8 cellular contexts compared by ENCODE assay signal in the genomic region with DNA sequence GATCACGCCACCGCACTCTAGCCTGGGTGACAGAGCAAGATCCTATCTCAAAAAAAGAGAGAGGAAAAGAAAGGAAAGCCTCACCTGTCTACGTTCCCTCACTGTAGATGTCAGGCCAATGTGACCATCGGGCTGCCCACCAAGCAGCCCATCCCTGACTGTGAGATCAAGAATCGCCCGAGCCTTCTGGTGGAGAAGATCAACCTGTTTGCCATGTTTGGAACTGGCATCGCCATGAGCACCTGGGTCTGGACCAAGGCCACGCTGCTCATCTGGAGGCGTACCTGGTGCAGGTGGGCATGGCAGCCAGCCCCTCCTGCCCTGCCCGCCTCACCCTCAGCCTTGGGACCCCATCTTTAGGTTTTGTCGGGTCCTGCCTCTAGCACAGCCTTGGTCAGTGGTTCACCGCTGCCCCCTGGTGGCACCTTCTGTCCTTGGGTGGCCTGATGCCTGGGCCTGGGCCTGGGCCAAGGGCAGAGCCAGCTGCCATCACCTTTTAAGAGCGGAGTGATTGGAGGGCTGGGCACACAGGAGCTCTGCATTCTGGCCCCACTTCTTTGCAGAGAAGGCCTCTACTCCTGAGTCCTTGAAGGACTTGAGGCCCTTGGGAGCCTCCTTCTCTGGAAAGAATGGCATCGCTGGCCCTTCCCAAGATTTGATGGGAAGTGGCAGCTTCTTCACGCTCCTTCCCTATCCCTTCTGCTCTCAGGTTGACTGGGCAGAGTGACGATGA. TPM values are rescaled to one million over a fixed set of nuclear protein-coding genes. Genes with fewer than 3 reads are reported as not detected.
A peak's percentile ranks its signal among the peaks of the same experiment; 100 is the strongest.
DNase-seq lines count a peak whose midpoint lies in the region; ATAC-seq, FAIRE-seq and TF ChIP-seq lines count a peak whose summit lies in the region.

No MANE protein-coding gene starts in this region.

- no peaks in the 10 kb centered on the region for H3K23me2 ChIP-seq in H1 (ENCODE audit: low read depth, low read length)

- H3K9ac ChIP-seq in H1 (replicated peaks in 1 of 4; ENCODE audit: extremely low read depth in 1 of 4, low read depth in 3 of 4, low read length in 3 of 4), result no peak overlapping the region

- H3K79me1 ChIP-seq in H1 (ENCODE audit: low read depth, low read length), result 0 out of 2 replicates have a peak, but pooled peaks cover 2% of the 10 kb centered on the region

- H3K4me1 ChIP-seq in H1 (replicated peaks in 1 of 4; ENCODE audit: control insufficient read depth in 3 of 4, insufficient read depth in 4 of 4, low read length in 3 of 4) (no peaks in the 10 kb centered on the region), mucosa of descending colon (ENCODE audit: low read depth) (no peaks in the 10 kb centered on the region)

- no peak overlapping the region for H4K5ac ChIP-seq in H1 (ENCODE audit: insufficient read length, low read depth, low read length)

- intact Hi-C loops in mucosa of descending colon (cut with DNase I, micrococcal nuclease), result loop anchor here (1.0 to 10.0 kb wide), 2 partner anchors 46 to 64 kb away; no protein-coding TSS in a partner anchor

- no peak overlapping the region for H3K18ac ChIP-seq in H1 (ENCODE audit: extremely low read depth, low read length)

- no peak overlapping the region for H4K8ac ChIP-seq in H1 (ENCODE audit: extremely low read depth, insufficient read depth, low read length)

- no peak for TF ChIP-seq POLR2A in H1 (IDR thresholded peaks at IDR 0.05; ENCODE audit: control extremely low read depth in 1 of 2, low read depth in 2 of 2, low read length in 2 of 2)

- H3K27me3 ChIP-seq in H1 (replicated peaks in 1 of 4; ENCODE audit: control insufficient read depth in 3 of 4, extremely low read depth in 1 of 4, insufficient read depth in 3 of 4, low read length in 3 of 4), result no peaks in the 10 kb centered on the region

- 79% methylated on average over 13 of the region's 16 CpGs; no CpG with 5 or more reads in 1 of the 2 experiments for WGBS in H1 (ENCODE audit: extremely low coverage in 1 of 2, insufficient coverage in 1 of 2, insufficient read length in 1 of 2, insufficient replicate concordance in 2 of 2, low coverage in 1 of 2, low lambda C conversion rate in 2 of 2, missing lambda C conversion rate in 1 of 2), 2 experiments

- H3K27ac ChIP-seq in H1 (ENCODE audit: low read depth, low read length), result no peak overlapping the region

- CTCF ChIA-PET in H1 (lab: Charles Lee; ENCODE audit: partially characterized antibody), result interaction anchor here (0.6 to 10.6 kb wide), 40 partner anchors 8 to 393 kb away, joined by 3 to 258 read pairs (median 4); a partner anchor contains a TSS

- no peak overlapping the region for H4K91ac ChIP-seq in H1 (replicated peaks; ENCODE audit: insufficient read length, low read length)

- no peak overlapping the region for H3K4ac ChIP-seq in H1 (replicated peaks; ENCODE audit: insufficient read length, low read depth, low read length)

- H2BK5ac ChIP-seq in H1 (ENCODE audit: low read depth, low read length), result no peak overlapping the region; the same call in 1 of the 2 replicates

- H2AFZ ChIP-seq in H1 (ENCODE audit: low read length), result no peak overlapping the region

- peaks cover 0 to 12% of the 10 kb centered on the region in 2 experiments for H4K20me1 ChIP-seq in H1 (replicated peaks in 1 of 2; ENCODE audit: control insufficient read depth in 1 of 2, insufficient read depth in 2 of 2, low read length in 2 of 2)

- H3K4me2 ChIP-seq in H1 (ENCODE audit: insufficient read depth in 1 of 2, low read depth in 2 of 2, low read length in 2 of 2), result no peak overlapping the region

- H3K36me3 ChIP-seq in H1 (ENCODE audit: control insufficient read depth in 2 of 4, insufficient read depth in 4 of 4, low read length in 3 of 4) (peaks cover 16 to 43% (median 29%) of the 10 kb centered on the region in 4 experiments), mucosa of descending colon (ENCODE audit: low read depth) (no peaks in the 10 kb centered on the region)

- POLR2A ChIA-PET in H1 (lab: Charles Lee; ENCODE audit: partially characterized antibody), result interaction anchor here (0.7 to 1.6 kb wide), 8 partner anchors 9 to 99 kb away, joined by 3 to 5 read pairs (median 3); a partner anchor contains a TSS

- no peaks in the 10 kb centered on the region for H3K79me2 ChIP-seq in H1 (ENCODE audit: control insufficient read depth in 1 of 2, insufficient read depth in 2 of 2, low read length in 2 of 2)

- no peak overlapping the region for H3K56ac ChIP-seq in H1 (replicated peaks; ENCODE audit: insufficient read length, low read depth, low read length)

- no peak for TF ChIP-seq EP300 in H1 (IDR thresholded peaks at IDR 0.05; ENCODE audit: borderline replicate concordance in 1 of 2, low read depth in 2 of 2, low read length in 2 of 2)

- no peak for FAIRE-seq in H1 (lab: Jason Lieb, UNC)

- no peak overlapping the region for H2BK15ac ChIP-seq in H1 (ENCODE audit: low read length)

- H2AK5ac ChIP-seq in H1 (ENCODE audit: low read depth, low read length), result no peak overlapping the region

- no peak overlapping the region for H2BK120ac ChIP-seq in H1 (replicated peaks; ENCODE audit: low read depth, low read length)

- no peak overlapping the region for H3K14ac ChIP-seq in H1 (ENCODE audit: insufficient read length)

- no peak overlapping the region for H3K23ac ChIP-seq in H1 (ENCODE audit: insufficient read length)

- TF ChIP-seq CTCF in H1 (IDR thresholded peaks at IDR 0.05; ENCODE audit: control extremely low read depth in 1 of 3, insufficient read depth in 1 of 3, low read depth in 1 of 3, low read length in 3 of 3) (peak; percentile 93 to 97 (median 94)), mucosa of descending colon (IDR thresholded peaks at IDR 0.05) (peak; percentile 76)

- ATAC-seq in mucosa of descending colon (peak; percentile 89), HG03139 (IDR thresholded peaks at IDR 0.05; ENCODE audit: unreplicated experiment) (no peak)

- H2BK20ac ChIP-seq in H1 (ENCODE audit: low read length), result no peak overlapping the region

- peak; percentile 52 for DNase-seq in COR-L47 (lab: John Stamatoyannopoulos, UW)
- DNase-seq in GOT3 (lab: John Stamatoyannopoulos, UW), result peak; percentile 10
- peak; percentile 37 for DNase-seq in NCI-H2196 treated with DMSO at 0.1 percent for 48 hours (lab: John Stamatoyannopoulos, UW; ENCODE audit: unreplicated experiment)
- DNase-seq in activated CD8-positive, alpha-beta memory T cell treated with anti-CD3 and anti-CD28 coated beads for 1 hour (ENCODE audit: extremely low read depth in 1 of 2, low read depth in 1 of 2), result peak; percentile 23 to 50
- DNase-seq in H1 (ENCODE audit: low read depth in 1 of 2, low spot score in 2 of 2), result peak; percentile 41 to 98
- peak; percentile 68 to 89 (median 86) for DNase-seq in mucosa of descending colon
- peak; percentile 92 for DNase-seq in stimulated activated CD8-positive, alpha-beta memory T cell treated with anti-CD3 and anti-CD28 coated beads, Interleukin-4, amount 100 ng/mL, for 48 hours

- no peak overlapping the region for H3K4me3 ChIP-seq in H1 (ENCODE audit: extremely low read depth in 1 of 4, insufficient read depth in 2 of 4, low read depth in 3 of 4, low read length in 4 of 4)
- no peak overlapping the region for H3K4me3 ChIP-seq in mucosa of descending colon

- H3K9me3 ChIP-seq in H1 (ENCODE audit: insufficient read depth in 2 of 2, low read depth in 1 of 2, low read length in 1 of 2), result peaks cover 0 to 4% of the 10 kb centered on the region in 2 experiments; a peak in 1 of 4 replicates
- H3K9me3 ChIP-seq in mucosa of descending colon, result no peaks in the 10 kb centered on the region

- no peak overlapping the region for H2BK12ac ChIP-seq in H1 (ENCODE audit: low read depth, low read length)

- peak; percentile 93 to 96 for TF ChIP-seq RAD21 in H1 (IDR thresholded peaks at IDR 0.05 in 1 of 2, conservative IDR thresholded peaks at IDR 0.05 in 1 of 2; ENCODE audit: low read depth in 2 of 2, low read length in 2 of 2)

TF ChIP-seq in H1, 55 proteins besides CTCF, POLR2A, EP300 and RAD21:
- no peak; the same call in 1 of the 2 replicates for TF ChIP-seq GABPA (IDR thresholded peaks at IDR 0.05; ENCODE audit: borderline replicate concordance, insufficient read depth, low read length)
- TF ChIP-seq, protein P1, sequence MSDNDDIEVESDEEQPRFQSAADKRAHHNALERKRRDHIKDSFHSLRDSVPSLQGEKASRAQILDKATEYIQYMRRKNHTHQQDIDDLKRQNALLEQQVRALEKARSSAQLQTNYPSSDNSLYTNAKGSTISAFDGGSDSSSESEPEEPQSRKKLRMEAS (IDR thresholded peaks at IDR 0.05), result peak; percentile 30; the same call in 1 of the 2 replicates
- TF ChIP-seq CREB1 (IDR thresholded peaks at IDR 0.05), result 0 out of 2 replicates have a peak, but pooled peaks have one; percentile 18
- peak; percentile 67; the same call in 1 of the 2 replicates for TF ChIP-seq YY1 (IDR thresholded peaks at IDR 0.05; ENCODE audit: low read depth, low read length)

RNA-seq across cellular contexts. Expression of a gene that starts 14.4 kb away (rescaled TPM):
- 25.4 and 30.5 TPM in 2 replicates for total RNA-seq in H1 (2021; fragmentation: NEBNext Ultra II Directional; extraction: Animal tissue kit (Norgen Biotek cat#: 25700))
- polyA plus RNA-seq in H1 (2011; rRNA removed), result 16.6 and 20.7 TPM in 2 replicates
- polyA plus RNA-seq in H1 (2011; cell fraction: cytosol; rRNA removed), result 24.5 TPM
- polyA plus RNA-seq in H1 (2011; cell fraction: nucleus; rRNA removed), result 21.5 TPM
- 17.0 to 21.9 TPM (median 20.4 TPM) in 4 replicates for polyA plus RNA-seq in H1 (2012, experiment 1 of 2)
- 2.8 TPM for polyA plus RNA-seq in H1 (2012, experiment 2 of 2)
- 11.9 TPM for polyA plus RNA-seq in H1 (2013, experiment 1 of 2)
- polyA plus RNA-seq in H1 (2013, experiment 2 of 2), result 11.6 TPM
- polyA minus RNA-seq in H1 (2011; rRNA and poly(A)+ RNA removed), result 48.6 and 60.4 TPM in 2 replicates
- polyA minus RNA-seq in H1 (2011; cell fraction: cytosol; rRNA and poly(A)+ RNA removed), result 19.4 TPM
- 20.4 TPM for polyA minus RNA-seq in H1 (2011; cell fraction: nucleus; rRNA and poly(A)+ RNA removed)
- total RNA-seq in mucosa of descending colon, result 100 to 1,000 TPM; 215 to 717 (median 467) TPM

RNA-seq across cellular contexts. Expression of a gene that starts 22.0 kb away (rescaled TPM):
- 61.2 and 64.5 TPM in 2 replicates for total RNA-seq in H1 (2021; fragmentation: NEBNext Ultra II Directional; extraction: Animal tissue kit (Norgen Biotek cat#: 25700))
- 67.6 and 75.0 TPM in 2 replicates for polyA plus RNA-seq in H1 (2011; rRNA removed)
- polyA plus RNA-seq in H1 (2011; cell fraction: cytosol; rRNA removed), result 60.1 TPM
- 137 TPM for polyA plus RNA-seq in H1 (2011; cell fraction: nucleus; rRNA removed)
- 43.2 to 67.8 TPM (median 62.6 TPM) in 4 replicates for polyA plus RNA-seq in H1 (2012, experiment 1 of 2)
- 59.7 TPM for polyA plus RNA-seq in H1 (2012, experiment 2 of 2)
- polyA plus RNA-seq in H1 (2013, experiment 1 of 2), result 43.2 TPM
- polyA plus RNA-seq in H1 (2013, experiment 2 of 2), result 45.3 TPM
- polyA minus RNA-seq in H1 (2011; rRNA and poly(A)+ RNA removed), result 98.6 and 143 TPM in 2 replicates
- 63.4 TPM for polyA minus RNA-seq in H1 (2011; cell fraction: cytosol; rRNA and poly(A)+ RNA removed)
- 48.7 TPM for polyA minus RNA-seq in H1 (2011; cell fraction: nucleus; rRNA and poly(A)+ RNA removed)
- 10 to 100 TPM in 1 of 3 donors, 1 to 10 TPM in 2; 2.1 to 11.2 (median 2.2) TPM for total RNA-seq in mucosa of descending colon

Comparison
In these comparisons a context has a peak if more than half of its experiments do, and no peak if none do; other contexts are left out.
1. DNase-seq: peak in every context shown above with its lines; median percentile 92 in stimulated activated CD8-positive, alpha-beta memory T cell treated with anti-CD3 and anti-CD28 coated beads, Interleukin-4, amount 100 ng/mL, for 48 hours; 86 in mucosa of descending colon; 70 in H1; 52 in COR-L47; 37 in NCI-H2196 treated with DMSO at 0.1 percent for 48 hours; 36 in activated CD8-positive, alpha-beta memory T cell treated with anti-CD3 and anti-CD28 coated beads for 1 hour; 10 in GOT3.